Comparison of ENCODE assay signal across 8 cellular contexts in the genomic region with DNA sequence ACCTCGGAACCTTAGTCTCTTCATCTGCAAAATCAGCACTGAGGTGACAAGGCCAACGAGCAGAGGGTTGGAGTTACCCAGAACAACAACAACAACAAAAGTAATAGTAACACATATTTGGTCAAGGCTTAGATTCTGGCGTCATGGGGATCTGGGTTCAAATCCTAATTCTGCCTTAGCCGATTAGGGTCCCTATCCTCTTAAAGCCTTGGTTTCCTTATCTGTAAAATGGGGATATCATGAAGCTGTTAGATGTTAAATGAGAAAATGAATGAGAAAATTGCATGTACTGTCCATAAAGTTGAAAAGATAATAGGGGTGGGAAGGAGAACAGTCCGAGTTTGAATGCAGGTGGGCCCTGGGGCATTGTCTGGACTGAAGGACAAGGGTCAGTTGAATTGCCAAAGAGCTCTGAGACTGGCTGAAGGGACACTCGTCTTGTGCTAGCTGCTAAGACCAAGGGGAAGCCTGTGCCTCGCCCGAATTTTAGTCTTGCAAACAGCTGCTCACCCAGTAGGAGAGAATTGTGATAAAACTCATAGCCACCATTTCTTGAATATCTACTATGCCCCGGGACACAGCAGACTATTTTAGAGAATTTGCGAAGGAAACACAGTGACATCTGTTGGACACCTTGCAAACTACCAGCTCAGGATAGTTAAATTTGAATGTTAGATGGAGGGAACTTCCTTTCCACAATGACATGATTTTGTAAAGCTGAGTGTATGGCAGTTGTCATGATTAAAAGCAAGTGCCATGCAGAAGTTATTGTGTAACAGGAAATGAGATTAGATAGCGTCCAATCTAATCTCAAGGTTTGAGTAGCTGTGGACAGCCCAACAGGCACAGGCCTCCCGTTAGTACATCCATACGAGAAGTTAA. TPM values are rescaled to one million over a fixed set of nuclear protein-coding genes. Genes with fewer than 3 reads are reported as not detected.
A peak's percentile ranks its signal among the peaks of the same experiment; 100 is the strongest.
DNase-seq lines count a peak whose midpoint lies in the region; ATAC-seq and TF ChIP-seq lines count a peak whose summit lies in the region.

No MANE protein-coding gene starts in this region.

- ATAC-seq in HG02885 (IDR thresholded peaks at IDR 0.05; ENCODE audit: poor library complexity, unreplicated experiment) (peak; percentile 49), foreskin keratinocyte (peak; percentile 50), HG02678 (IDR thresholded peaks at IDR 0.05; ENCODE audit: unreplicated experiment) (no peak), GM19463 (IDR thresholded peaks at IDR 0.05; ENCODE audit: unreplicated experiment) (no peak)

- peak; percentile 24 for DNase-seq in DMS153 (lab: John Stamatoyannopoulos, UW)
- peak; percentile 64 for DNase-seq in NCI-H82 (lab: John Stamatoyannopoulos, UW)
- peak; percentile 21 for DNase-seq in activated T-cell treated with anti-CD3 and anti-CD28 coated beads, Interleukin-2, amount 50 U/mL, for 1 hour
- peak in 1 of 2 donors; percentile 54 for DNase-seq in foreskin keratinocyte
- no peak for DNase-seq in osteocyte (ENCODE audit: extremely low spot score, unreplicated experiment)

- H3K27ac Mint-ChIP-seq in osteocyte (ENCODE audit: unreplicated experiment), result no peak overlapping the region

- H3K4me1 ChIP-seq in foreskin keratinocyte, result no peaks in the 10 kb centered on the region

- H3K27me3 ChIP-seq in foreskin keratinocyte, result no peaks in the 10 kb centered on the region

- peak; percentile 94 for TF ChIP-seq CTCF in foreskin keratinocyte (conservative IDR thresholded peaks at IDR 0.05)
- peak; percentile 81 for TF ChIP-seq CTCF in osteocyte (IDR thresholded peaks at IDR 0.05)

- peaks cover 10% of the 10 kb centered on the region for H3K27me3 Mint-ChIP-seq in osteocyte (ENCODE audit: unreplicated experiment)

- H3K27ac ChIP-seq in foreskin keratinocyte, result no peak overlapping the region

- H3K4me3 Mint-ChIP-seq in osteocyte (ENCODE audit: unreplicated experiment), result no peak overlapping the region

- H3K4me1 Mint-ChIP-seq in osteocyte (ENCODE audit: unreplicated experiment), result peaks cover 3% of the 10 kb centered on the region

- no peaks in the 10 kb centered on the region for H3K9me3 Mint-ChIP-seq in osteocyte (ENCODE audit: unreplicated experiment)

- H3K36me3 Mint-ChIP-seq in osteocyte (ENCODE audit: unreplicated experiment), result no peaks in the 10 kb centered on the region

RNA-seq across cellular contexts. Expression of a gene that starts 6.8 kb away (rescaled TPM):
- total RNA-seq in foreskin keratinocyte (not detected in 2 replicates), osteocyte (not detected in 2 replicates)
- polyA plus RNA-seq in foreskin keratinocyte, result not detected in 2 replicates

RNA-seq across cellular contexts. Expression of a gene that starts 44.7 kb away (rescaled TPM):
- total RNA-seq in foreskin keratinocyte (21.3 TPM in 2 replicates), osteocyte (14.2 and 17.3 TPM in 2 replicates)
- polyA plus RNA-seq in foreskin keratinocyte, result 16.4 and 20.2 TPM in 2 replicates

Comparison
In these comparisons a context has a peak if more than half of its experiments do, and no peak if none do; other contexts are left out.
1. ATAC-seq: peak in HG02885 (single experiment) and foreskin keratinocyte (single experiment); none in HG02678 (single experiment) and GM19463 (single experiment).